1 cellular context compared by ENCODE assay signal in genomic region chr18:79344208-79344581, GRCh38.
TF ChIP-seq lines count a peak whose summit lies in the region.

No MANE protein-coding gene starts in this region.

TF ChIP-seq in GM23338, 12 proteins besides CTCF, POLR2A, EP300 and RAD21 (continued from another document):
- TF ChIP-seq REST (IDR thresholded peaks at IDR 0.05; ENCODE audit: unreplicated experiment): no peak
- TF ChIP-seq STAT1 (IDR thresholded peaks at IDR 0.05; ENCODE audit: unreplicated experiment): no peak
- no peak for TF ChIP-seq ZNF462 (CRISPR knock-in tag; IDR thresholded peaks at IDR 0.05)
- TF ChIP-seq EZH2phosphoT487 (IDR thresholded peaks at IDR 0.05; ENCODE audit: unreplicated experiment): no peak
- TF ChIP-seq ZNF331 (CRISPR knock-in tag; IDR thresholded peaks at IDR 0.05; ENCODE audit: low read depth): no peak
- TF ChIP-seq JUNB (IDR thresholded peaks at IDR 0.05; ENCODE audit: unreplicated experiment): no peak
- TF ChIP-seq ZNF114 (CRISPR knock-in tag; IDR thresholded peaks at IDR 0.05): no peak
- TF ChIP-seq EZH2 (IDR thresholded peaks at IDR 0.05; ENCODE audit: low read depth, unreplicated experiment): no peak
